8 cellular contexts compared by ENCODE assay signal in the genomic region with DNA sequence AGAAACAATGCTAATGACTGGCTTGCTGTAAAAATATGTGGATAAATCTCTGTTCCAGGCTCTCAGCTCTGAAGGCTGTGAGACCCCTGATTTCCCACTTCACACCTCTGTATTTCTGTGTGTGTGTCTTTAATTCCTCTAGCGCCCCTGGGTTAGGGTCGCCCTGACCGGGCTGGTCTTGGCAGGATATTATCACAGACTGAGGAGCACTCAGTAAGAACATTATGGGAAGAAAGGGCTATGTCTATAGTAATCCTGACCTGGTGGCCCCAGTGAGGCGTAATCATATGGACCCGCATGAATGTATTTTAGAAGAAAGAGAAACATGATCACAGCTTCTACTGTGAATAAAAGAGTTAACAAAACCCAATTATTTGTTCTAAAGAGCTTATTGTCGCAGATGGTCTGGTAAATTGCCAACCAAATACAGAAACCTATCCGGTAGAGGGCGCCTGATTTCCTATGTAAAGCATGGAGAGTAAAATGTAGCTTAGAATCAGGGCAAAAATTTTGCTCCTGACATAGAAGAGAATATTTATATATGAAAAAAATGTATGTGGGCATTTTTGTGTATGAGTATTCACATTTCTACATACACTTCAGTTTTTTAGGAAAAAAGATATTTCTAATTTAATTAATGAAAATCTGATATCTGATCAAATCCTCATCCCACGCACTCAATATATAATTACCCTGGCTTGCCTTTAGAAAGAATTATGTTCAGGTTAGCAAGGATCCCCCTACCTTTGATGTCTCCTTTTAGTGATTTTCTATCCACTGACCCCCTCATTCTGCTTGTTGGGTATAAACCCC. TPM values are rescaled to one million over a fixed set of nuclear protein-coding genes. Genes with fewer than 3 reads are reported as not detected.
DNase-seq lines count a peak whose midpoint lies in the region; ATAC-seq and TF ChIP-seq lines count a peak whose summit lies in the region.

No MANE protein-coding gene starts in this region.

- ATAC-seq in GM19452 (IDR thresholded peaks at IDR 0.05; ENCODE audit: unreplicated experiment) = no peak

- in situ Hi-C loops in G401 (cut with HindIII; ENCODE audit: low sequenced_read_pairs) = no loop called here

- H3K27ac ChIP-seq in 22Rv1 = no peak overlapping the region

- DNase-seq in G401 (ENCODE audit: low spot score) = peak; percentile 60
- DNase-seq in NCI-H1930 (lab: John Stamatoyannopoulos, UW) = peak; percentile 6 to 12
- DNase-seq in activated CD4-positive, alpha-beta T cell treated with anti-CD3 and anti-CD28 coated beads, Interleukin-2, amount 50 U/mL, for 48 hours = peak; percentile 15 to 49
- DNase-seq in germinal center (ENCODE audit: low spot score) = peak; percentile 14
- peak; percentile 11 for DNase-seq in stimulated activated CD4-positive, alpha-beta T cell treated with anti-CD3 and anti-CD28 coated beads, Interleukin-1b, Interleukin-23, amount 100 ng/mL, for 48 hours
- DNase-seq in 8988T = no peak

- peak; percentile 83 for TF ChIP-seq CTCF in 22Rv1 (IDR thresholded peaks at IDR 0.05)

RNA-seq across cellular contexts. Expression of gene IFNA1, which starts 5.8 kb away (rescaled TPM):
- total RNA-seq in G401 (2014; rRNA removed; shearing (Covaris generic)) = not detected in 2 replicates

RNA-seq across cellular contexts. Expression of gene IFNA8, which starts 25.5 kb away (rescaled TPM):
- not detected in 2 replicates for total RNA-seq in G401 (2014; rRNA removed; shearing (Covaris generic))

RNA-seq across cellular contexts. Expression of gene IFNE, which starts 47.7 kb away (rescaled TPM):
- total RNA-seq in G401 (2014; rRNA removed; shearing (Covaris generic)) = not detected in 2 replicates

RNA-seq across cellular contexts. Expression of gene IFNA2, which starts 49.2 kb away (rescaled TPM):
- total RNA-seq in G401 (2014; rRNA removed; shearing (Covaris generic)) = not detected in 2 replicates
